Comparison of ENCODE assay signal across 23 cellular contexts in the genomic region with DNA sequence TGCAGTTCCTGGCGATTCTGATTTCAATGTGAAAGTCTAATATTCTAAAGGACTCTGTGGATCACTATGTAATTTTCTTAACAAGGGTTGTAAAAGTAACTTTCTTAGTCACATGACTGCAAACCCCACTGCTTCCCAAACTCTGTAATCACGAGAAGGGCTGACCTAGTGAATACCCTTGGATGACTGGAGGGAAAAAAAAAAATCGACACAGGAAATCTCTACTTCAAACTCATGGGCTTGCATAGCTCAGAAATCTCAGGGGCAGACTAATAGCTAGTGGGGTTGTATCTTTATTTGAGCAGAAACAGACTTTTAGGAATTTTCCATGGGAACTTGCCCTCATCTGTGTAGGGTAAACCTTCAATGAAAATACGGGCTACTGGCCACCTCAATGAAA. TPM values are rescaled to one million over a fixed set of nuclear protein-coding genes. Genes with fewer than 3 reads are reported as not detected.
"Had no signal": no experiment of that assay in that cellular context is flagged by ENCODE, and none has a peak within 500 bp of the region (broad histone marks: within the 10 kb centered on the region; RNA-seq: fewer than 3 reads in every experiment).

No MANE protein-coding gene starts in this region.

- ATAC-seq: naive thymus-derived CD4-positive, alpha-beta T cell; psoas muscle; right cardiac atrium had no signal

- H3K27ac Mint-ChIP-seq: endodermal cell; memory B cell; naive thymus-derived CD4-positive, alpha-beta T cell; nephron progenitor cell had no signal

- DNase-seq: dorsolateral prefrontal cortex; effector CD8-positive, alpha-beta T cell; endodermal cell; midbrain; naive thymus-derived CD4-positive, alpha-beta T cell; nephron progenitor cell; nucleus accumbens; ovary; posterior cingulate gyrus; psoas muscle; right cardiac atrium; small intestine; stimulated activated CD4-positive, alpha-beta T cell treated with anti-CD3 and anti-CD28 coated beads, Interleukin-12 subunit alpha, Interleukin-12 subunit beta, amount 100 ng/mL, for 4 hours; stimulated activated CD4-positive, alpha-beta T cell treated with anti-CD3 and anti-CD28 coated beads, Interleukin-1b, Interleukin-23, amount 100 ng/mL, for 48 hours; stimulated activated CD4-positive, alpha-beta T cell treated with anti-CD3 and anti-CD28 coated beads, Interleukin-4, amount 100 ng/mL, for 1 hour; stimulated activated CD8-positive, alpha-beta memory T cell treated with anti-CD3 and anti-CD28 coated beads, Interleukin-4, amount 100 ng/mL, for 48 hours; stimulated activated naive CD4-positive, alpha-beta T cell treated with Interleukin-2 at 50 U/mL for 16 hours; stomach; thyroid gland; trophoblast cell had no signal

- H3K4me3 Mint-ChIP-seq: endodermal cell; memory B cell; naive thymus-derived CD4-positive, alpha-beta T cell; nephron progenitor cell had no signal

- H3K36me3 Mint-ChIP-seq: memory B cell had no signal

- H3K4me1 Mint-ChIP-seq: endodermal cell; memory B cell; naive thymus-derived CD4-positive, alpha-beta T cell had no signal

- H3K4me3 ChIP-seq: dorsolateral prefrontal cortex, esophagus muscularis mucosa, lung, ovary, psoas muscle, stomach, thyroid gland had no signal

RNA-seq across cellular contexts. Expression of a gene that starts 4.8 kb away (rescaled TPM):
- total RNA-seq: naive thymus-derived CD4-positive, alpha-beta T cell had no signal
